10 cellular contexts compared by ENCODE assay signal in genomic region chr12:118145113-118145797, GRCh38. TPM values are rescaled to one million over a fixed set of nuclear protein-coding genes. Genes with fewer than 3 reads are reported as not detected.
DNase-seq lines count a peak whose midpoint lies in the region; ATAC-seq and TF ChIP-seq lines count a peak whose summit lies in the region.
"Had no signal": no experiment of that assay in that cellular context is flagged by ENCODE, and none has a peak within 500 bp of the region (broad histone marks: within the 10 kb centered on the region; RNA-seq: fewer than 3 reads in every experiment).

No MANE protein-coding gene starts in this region.

- no peak overlapping the region for H3K27ac ChIP-seq in vagina

- peaks cover 0 to 67% of the 10 kb centered on the region in 2 donors for H3K36me3 ChIP-seq in vagina

- H3K27me3 ChIP-seq in vagina = no peaks in the 10 kb centered on the region

- no peak for ATAC-seq in natural killer cell treated with Interleukin-12 subunit alpha and Interleukin-12 subunit beta and Interleukin-15 and Interleukin-18, amount 100 ng/mL, for 72 hours
- ATAC-seq in natural killer cell (no peak), HG02759 (IDR thresholded peaks at IDR 0.05; ENCODE audit: unreplicated experiment) (peak; percentile 50)
- ATAC-seq in activated CD8-positive, alpha-beta T cell treated with anti-CD3 and anti-CD28 coated beads for 36 hours = no peak
- ATAC-seq in stimulated activated naive B cell treated with anti-CD40 and anti-IgM and Interleukin-4, amounts not matched to agents 10 μg/mL and 1 μg/mL and 100 μg/mL, for 72 hours (replicated peaks) = peak; percentile 65 to 75

- no peaks in the 10 kb centered on the region for H3K4me1 ChIP-seq in vagina

- CTCF ChIA-PET in activated CD8-positive, alpha-beta T cell treated with anti-CD3 and anti-CD28 coated beads for 36 hours (lab: Charles Lee) = no interaction called here

- H3K4me3 ChIP-seq in vagina = no peak overlapping the region

- no peaks in the 10 kb centered on the region for H3K9me3 ChIP-seq in vagina

- no peak for TF ChIP-seq POLR2A in vagina (IDR thresholded peaks at IDR 0.05)

- no peak for DNase-seq in natural killer cell treated with Interleukin-12 subunit alpha and Interleukin-12 subunit beta and Interleukin-15 and Interleukin-18, amount 100 ng/mL, for 72 hours (ENCODE audit: low spot score)
- DNase-seq in natural killer cell = no peak
- DNase-seq in activated CD8-positive, alpha-beta T cell treated with anti-CD3 and anti-CD28 coated beads for 36 hours = no peak
- no peak for DNase-seq in stimulated activated naive B cell treated with anti-CD40 and anti-IgM and Interleukin-4, amounts not matched to agents 10 μg/mL and 1 μg/mL and 100 μg/mL, for 72 hours
- DNase-seq in ecto neural progenitor cell (ENCODE audit: low spot score) = no peak
- no peak for DNase-seq in NCI-H1092 treated with DMSO at 0.1 percent for 48 hours (lab: John Stamatoyannopoulos, UW)
- DNase-seq in vagina (ENCODE audit: extremely low spot score in 2 of 2) = no peak
- DNase-seq: GF-D8, NCI-H524 treated with DMSO at 0.1 percent for 48 hours had no signal

- peaks cover 8 to 9% of the 10 kb centered on the region in 2 donors for H3K4me1 Mint-ChIP-seq in natural killer cell treated with Interleukin-12 subunit alpha and Interleukin-12 subunit beta and Interleukin-15 and Interleukin-18, amount 100 ng/mL, for 72 hours (ENCODE audit: low read depth in 2 of 2)
- no peaks in the 10 kb centered on the region for H3K4me1 Mint-ChIP-seq in natural killer cell
- H3K4me1 Mint-ChIP-seq in activated CD8-positive, alpha-beta T cell treated with anti-CD3 and anti-CD28 coated beads for 36 hours (ENCODE audit: low read depth) = peaks cover 12% of the 10 kb centered on the region
- peaks cover 12 to 37% of the 10 kb centered on the region in 2 donors for H3K4me1 Mint-ChIP-seq in stimulated activated naive B cell treated with anti-CD40 and anti-IgM and Interleukin-4, amounts not matched to agents 10 μg/mL and 1 μg/mL and 100 μg/mL, for 72 hours

- TF ChIP-seq CTCF in natural killer cell (IDR thresholded peaks at IDR 0.05) (no peak), vagina (IDR thresholded peaks at IDR 0.05) (no peak)
- no peak for TF ChIP-seq CTCF in activated CD8-positive, alpha-beta T cell treated with anti-CD3 and anti-CD28 coated beads for 36 hours (IDR thresholded peaks at IDR 0.05)

- H3K27ac Mint-ChIP-seq in natural killer cell treated with Interleukin-12 subunit alpha and Interleukin-12 subunit beta and Interleukin-15 and Interleukin-18, amount 100 ng/mL, for 72 hours = peak overlapping the region; percentile 41 to 65
- peak overlapping the region in 1 of 2 donors; percentile 54 for H3K27ac Mint-ChIP-seq in natural killer cell
- peak overlapping the region; percentile 72 for H3K27ac Mint-ChIP-seq in activated CD8-positive, alpha-beta T cell treated with anti-CD3 and anti-CD28 coated beads for 36 hours
- H3K27ac Mint-ChIP-seq in stimulated activated naive B cell treated with anti-CD40 and anti-IgM and Interleukin-4, amounts not matched to agents 10 μg/mL and 1 μg/mL and 100 μg/mL, for 72 hours = peak overlapping the region; percentile 75

- intact Hi-C loops in natural killer cell (cut with micrococcal nuclease) (no loop called here), vagina (cut with DNase I) (no loop called here)
- intact Hi-C loops in activated CD8-positive, alpha-beta T cell treated with anti-CD3 and anti-CD28 coated beads for 36 hours (cut with micrococcal nuclease) = no loop called here

- POLR2A ChIA-PET in activated CD8-positive, alpha-beta T cell treated with anti-CD3 and anti-CD28 coated beads for 36 hours (lab: Charles Lee) = interaction anchor here (0.6 kb wide), 1 partner anchor 101 kb away, joined by 3 read pairs; no protein-coding TSS in a partner anchor

- no peaks in the 10 kb centered on the region for H3K9me3 Mint-ChIP-seq in natural killer cell treated with Interleukin-12 subunit alpha and Interleukin-12 subunit beta and Interleukin-15 and Interleukin-18, amount 100 ng/mL, for 72 hours
- H3K9me3 Mint-ChIP-seq in natural killer cell = no peaks in the 10 kb centered on the region
- no peaks in the 10 kb centered on the region for H3K9me3 Mint-ChIP-seq in activated CD8-positive, alpha-beta T cell treated with anti-CD3 and anti-CD28 coated beads for 36 hours
- peaks cover 0 to 4% of the 10 kb centered on the region in 2 donors for H3K9me3 Mint-ChIP-seq in stimulated activated naive B cell treated with anti-CD40 and anti-IgM and Interleukin-4, amounts not matched to agents 10 μg/mL and 1 μg/mL and 100 μg/mL, for 72 hours

- H3K27me3 Mint-ChIP-seq in natural killer cell treated with Interleukin-12 subunit alpha and Interleukin-12 subunit beta and Interleukin-15 and Interleukin-18, amount 100 ng/mL, for 72 hours = no peaks in the 10 kb centered on the region
- no peaks in the 10 kb centered on the region for H3K27me3 Mint-ChIP-seq in natural killer cell (ENCODE audit: low read depth in 2 of 2)
- no peaks in the 10 kb centered on the region for H3K27me3 Mint-ChIP-seq in activated CD8-positive, alpha-beta T cell treated with anti-CD3 and anti-CD28 coated beads for 36 hours
- no peaks in the 10 kb centered on the region for H3K27me3 Mint-ChIP-seq in stimulated activated naive B cell treated with anti-CD40 and anti-IgM and Interleukin-4, amounts not matched to agents 10 μg/mL and 1 μg/mL and 100 μg/mL, for 72 hours

- H3K4me3 Mint-ChIP-seq in natural killer cell treated with Interleukin-12 subunit alpha and Interleukin-12 subunit beta and Interleukin-15 and Interleukin-18, amount 100 ng/mL, for 72 hours = no peak overlapping the region
- no peak overlapping the region for H3K4me3 Mint-ChIP-seq in natural killer cell
- H3K4me3 Mint-ChIP-seq in activated CD8-positive, alpha-beta T cell treated with anti-CD3 and anti-CD28 coated beads for 36 hours = no peak overlapping the region
- H3K4me3 Mint-ChIP-seq in stimulated activated naive B cell treated with anti-CD40 and anti-IgM and Interleukin-4, amounts not matched to agents 10 μg/mL and 1 μg/mL and 100 μg/mL, for 72 hours = no peak overlapping the region

- H3K36me3 Mint-ChIP-seq in natural killer cell treated with Interleukin-12 subunit alpha and Interleukin-12 subunit beta and Interleukin-15 and Interleukin-18, amount 100 ng/mL, for 72 hours = peaks cover 13% of the 10 kb centered on the region
- H3K36me3 Mint-ChIP-seq in natural killer cell = peaks cover 7% of the 10 kb centered on the region
- peaks cover 52% of the 10 kb centered on the region for H3K36me3 Mint-ChIP-seq in activated CD8-positive, alpha-beta T cell treated with anti-CD3 and anti-CD28 coated beads for 36 hours (ENCODE audit: low read depth)
- peaks cover 58 to 65% of the 10 kb centered on the region in 2 donors for H3K36me3 Mint-ChIP-seq in stimulated activated naive B cell treated with anti-CD40 and anti-IgM and Interleukin-4, amounts not matched to agents 10 μg/mL and 1 μg/mL and 100 μg/mL, for 72 hours

RNA-seq across cellular contexts. Expression of gene PEBP1, which starts 9.3 kb away (rescaled TPM):
- 100 to 1,000 TPM in 1 of 2 donors, 10 to 100 TPM in 1; 57.2 to 137 TPM for total RNA-seq in natural killer cell treated with Interleukin-12 subunit alpha and Interleukin-12 subunit beta and Interleukin-15 and Interleukin-18, amount 100 ng/mL, for 72 hours
- total RNA-seq in natural killer cell (10 to 100 TPM; 38.0 to 54.0 (median 41.4) TPM), vagina (167 TPM)
- total RNA-seq in activated CD8-positive, alpha-beta T cell treated with anti-CD3 and anti-CD28 coated beads for 36 hours = 100 to 1,000 TPM; 122 to 128 TPM

RNA-seq across cellular contexts. Expression of gene VSIG10, which starts 41.4 kb away (rescaled TPM):
- total RNA-seq in natural killer cell treated with Interleukin-12 subunit alpha and Interleukin-12 subunit beta and Interleukin-15 and Interleukin-18, amount 100 ng/mL, for 72 hours = 1 to 10 TPM; 2.6 to 7.3 TPM
- 1 to 10 TPM in 1 of 3 donors, under 1 TPM in 2; 0.56 to 2.2 (median 0.75) TPM for total RNA-seq in natural killer cell
- total RNA-seq in activated CD8-positive, alpha-beta T cell treated with anti-CD3 and anti-CD28 coated beads for 36 hours = 1 to 10 TPM; 4.2 to 5.3 TPM
- total RNA-seq in vagina = 31.2 TPM

Comparison
In these comparisons a context has a peak if more than half of its experiments do, and no peak if none do; other contexts are left out.
1. ATAC-seq: peak in HG02759 (single experiment) and stimulated activated naive B cell treated with anti-CD40 and anti-IgM and Interleukin-4, amounts not matched to agents 10 μg/mL and 1 μg/mL and 100 μg/mL, for 72 hours (2 of 2); none in natural killer cell treated with Interleukin-12 subunit alpha and Interleukin-12 subunit beta and Interleukin-15 and Interleukin-18, amount 100 ng/mL, for 72 hours (0 of 2), natural killer cell (0 of 3) and activated CD8-positive, alpha-beta T cell treated with anti-CD3 and anti-CD28 coated beads for 36 hours (single experiment).